In the genomic region with DNA sequence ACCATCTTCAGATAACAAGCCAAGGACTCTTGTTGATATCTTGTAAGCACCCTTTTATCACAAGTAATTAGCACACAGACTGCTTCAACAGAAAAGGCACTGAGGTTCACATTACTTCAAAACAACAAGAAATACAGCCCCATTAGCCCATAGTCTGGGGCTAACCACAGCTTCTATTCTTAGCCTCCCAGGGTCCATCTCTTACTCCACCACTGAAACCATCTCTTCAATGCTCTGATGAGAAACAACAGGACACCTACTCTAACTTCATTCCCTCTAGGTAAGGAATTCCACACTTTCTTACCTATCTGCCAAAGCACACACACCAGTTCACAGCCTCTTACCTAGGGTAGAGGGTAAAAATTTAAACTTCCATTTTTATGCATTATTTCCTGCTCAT, we compare ENCODE assay signal across 8 cellular contexts. TPM values are rescaled to one million over a fixed set of nuclear protein-coding genes. Genes with fewer than 3 reads are reported as not detected.
DNase-seq lines count a peak whose midpoint lies in the region; ATAC-seq and TF ChIP-seq lines count a peak whose summit lies in the region.

No MANE protein-coding gene starts in this region.

- H3K4me1 ChIP-seq in left ventricle myocardium inferior (no peaks in the 10 kb centered on the region), neuronal stem cell (ENCODE audit: control insufficient read depth in 2 of 2, insufficient read depth in 1 of 2, low read depth in 1 of 2, low read length in 2 of 2) (no peaks in the 10 kb centered on the region)

- peak; percentile 53 for ATAC-seq in GM18868 (IDR thresholded peaks at IDR 0.05; ENCODE audit: unreplicated experiment)
- peak; percentile 43 for ATAC-seq in HG02610 (IDR thresholded peaks at IDR 0.05; ENCODE audit: unreplicated experiment)
- ATAC-seq in left cardiac atrium = no peak
- ATAC-seq in sciatic nerve = no peak

- intact Hi-C loops in left cardiac atrium (cut with DNase I) (loop anchor here in 1 of 2 donors (10.0 kb wide), 1 partner anchor 136 kb away; no protein-coding TSS in a partner anchor), left ventricle myocardium inferior (cut with micrococcal nuclease) (no loop called here), sciatic nerve (cut with DNase I) (no loop called here)

- no peak overlapping the region for H3K4me2 ChIP-seq in neuronal stem cell (ENCODE audit: insufficient read depth, low read length, poor library complexity, severe bottlenecking)

- H3K4me3 ChIP-seq in left ventricle myocardium inferior (no peak overlapping the region), neuronal stem cell (ENCODE audit: low read length in 2 of 2) (no peak overlapping the region)

- DNase-seq in MV-4-11 (lab: John Stamatoyannopoulos, UW) (peak; percentile 71), myocyte (ENCODE audit: low read depth) (peak; percentile 45), left cardiac atrium (no peak), left ventricle myocardium inferior (no peak), sciatic nerve (ENCODE audit: low spot score) (no peak), neuronal stem cell (ENCODE audit: low spot score) (no peak)

- no peak overlapping the region for H2BK120ac ChIP-seq in neuronal stem cell (ENCODE audit: low read depth, low read length)

- no peak overlapping the region for H4K91ac ChIP-seq in neuronal stem cell (ENCODE audit: low read depth, low read length, poor library complexity)

- H3K4ac ChIP-seq in neuronal stem cell (ENCODE audit: low read length) = no peak overlapping the region

- H2BK15ac ChIP-seq in neuronal stem cell (ENCODE audit: low read length) = no peak overlapping the region

- H3K36me3 ChIP-seq in left ventricle myocardium inferior (no peaks in the 10 kb centered on the region), neuronal stem cell (replicated peaks in 1 of 2; ENCODE audit: control insufficient read depth in 2 of 2, insufficient read depth in 2 of 2, low read length in 2 of 2) (no peaks in the 10 kb centered on the region)

- no peak overlapping the region for H3K27ac ChIP-seq in left ventricle myocardium inferior (replicated peaks)
- no peak overlapping the region for H3K27ac ChIP-seq in neuronal stem cell (replicated peaks; ENCODE audit: low read length)

- H3K79me1 ChIP-seq in neuronal stem cell (ENCODE audit: low read depth, low read length) = no peaks in the 10 kb centered on the region

- no peak overlapping the region for H3K23ac ChIP-seq in neuronal stem cell (ENCODE audit: low read depth, low read length, poor library complexity)

- no peak overlapping the region for H2BK12ac ChIP-seq in neuronal stem cell (ENCODE audit: low read length)

- no peak overlapping the region for H3K9ac ChIP-seq in neuronal stem cell (ENCODE audit: low read depth, low read length, poor library complexity)

- no peak overlapping the region for H3K14ac ChIP-seq in neuronal stem cell (ENCODE audit: low read length)

- no peak overlapping the region for H4K8ac ChIP-seq in neuronal stem cell (ENCODE audit: low read depth, low read length)

- no peak overlapping the region for H2BK5ac ChIP-seq in neuronal stem cell (ENCODE audit: low read length)

- H3K18ac ChIP-seq in neuronal stem cell (ENCODE audit: low read length) = no peak overlapping the region

- H2AK5ac ChIP-seq in neuronal stem cell (ENCODE audit: low read depth, low read length) = no peak overlapping the region

- no peaks in the 10 kb centered on the region for H3K9me3 ChIP-seq in left ventricle myocardium inferior (replicated peaks)
- H3K9me3 ChIP-seq in neuronal stem cell (replicated peaks in 1 of 2; ENCODE audit: control insufficient read depth in 2 of 2, insufficient read depth in 1 of 2, low read depth in 1 of 2, low read length in 2 of 2) = no peaks in the 10 kb centered on the region

- no peak overlapping the region for H2AFZ ChIP-seq in neuronal stem cell (ENCODE audit: low read length)

- no peak for TF ChIP-seq CTCF in left ventricle myocardium inferior (IDR thresholded peaks at IDR 0.05; ENCODE audit: borderline replicate concordance)

- H3K27me3 ChIP-seq in left ventricle myocardium inferior (ENCODE audit: low read depth) (no peaks in the 10 kb centered on the region), neuronal stem cell (ENCODE audit: control insufficient read depth in 3 of 3, insufficient read depth in 3 of 3, low read depth in 1 of 3, low read length in 3 of 3) (no peaks in the 10 kb centered on the region)

RNA-seq across cellular contexts. Expression of a gene that starts 26.4 kb away (rescaled TPM):
- total RNA-seq in myocyte = 1.9 and 2.4 TPM in 2 replicates
- polyA plus RNA-seq in myocyte (2012) = 0.08 TPM
- 1 to 10 TPM; 4.9 to 5.1 TPM for total RNA-seq in left cardiac atrium
- total RNA-seq in left ventricle myocardium inferior = 0.82 TPM
- total RNA-seq in sciatic nerve = 22.8 TPM
- polyA plus RNA-seq in neuronal stem cell (2013, experiment 1 of 2) = 0.03 TPM
- polyA plus RNA-seq in neuronal stem cell (2013, experiment 2 of 2) = not detected

Comparison
In these comparisons a context has a peak if more than half of its experiments do, and no peak if none do; other contexts are left out.
1. ATAC-seq: peak in GM18868 (single experiment) and HG02610 (single experiment); none in left cardiac atrium (0 of 2) and sciatic nerve (single experiment).
2. DNase-seq: peak in MV-4-11 (single experiment) and myocyte (single experiment); none in left cardiac atrium (single experiment), left ventricle myocardium inferior (single experiment), sciatic nerve (single experiment) and neuronal stem cell (single experiment).